Comparison of ENCODE assay signal across 13 cellular contexts in genomic region chr11:115207916-115208315, GRCh38.
A peak's percentile ranks its signal among the peaks of the same experiment; 100 is the strongest.
DNase-seq lines count a peak whose midpoint lies in the region; ATAC-seq and TF ChIP-seq lines count a peak whose summit lies in the region.
"Had no signal": no experiment of that assay in that cellular context is flagged by ENCODE, and none has a peak within 500 bp of the region (broad histone marks: within the 10 kb centered on the region; RNA-seq: fewer than 3 reads in every experiment).

No MANE protein-coding gene starts in this region.

- H3K27ac ChIP-seq in WERI-Rb-1, result peak overlapping the region; percentile 87
- H3K27ac ChIP-seq in skeletal muscle tissue (ENCODE audit: low read depth, low read length), result peak overlapping the region; percentile 43
- H3K27ac ChIP-seq: 22Rv1, GM23248 had no signal

- in situ Hi-C loops in T47D (cut with HindIII; ENCODE audit: low pct_unique_long_range_greater_than_20kb, low sequenced_read_pairs), result no loop called here

- H3K27me3 ChIP-seq in WERI-Rb-1 (ENCODE audit: insufficient read depth, low read depth, severe bottlenecking) (no peaks in the 10 kb centered on the region), skeletal muscle tissue (ENCODE audit: control insufficient read depth in 3 of 3, insufficient read depth in 3 of 3, low read length in 3 of 3) (no peaks in the 10 kb centered on the region)

- H3K27me3 Mint-ChIP-seq in MCF 10A (ENCODE audit: insufficient read depth, unreplicated experiment), result no peaks in the 10 kb centered on the region

- H3K9me3 ChIP-seq in WERI-Rb-1 (ENCODE audit: severe bottlenecking), result no peaks in the 10 kb centered on the region
- H3K9me3 ChIP-seq in mucosa of descending colon, result no peaks in the 10 kb centered on the region
- no peaks in the 10 kb centered on the region for H3K9me3 ChIP-seq in skeletal muscle tissue (ENCODE audit: control insufficient read depth in 3 of 3, low read length in 3 of 3)

- H3K4me1 Mint-ChIP-seq in MCF 10A (ENCODE audit: insufficient read depth, unreplicated experiment), result no peaks in the 10 kb centered on the region
- H3K4me1 Mint-ChIP-seq: CD14-positive monocyte; CD8-positive, alpha-beta memory T cell had no signal

- no peaks in the 10 kb centered on the region for H3K36me3 Mint-ChIP-seq in MCF 10A (ENCODE audit: insufficient read depth, unreplicated experiment)
- H3K36me3 Mint-ChIP-seq: CD14-positive monocyte had no signal

- no peak overlapping the region for H3K4me3 Mint-ChIP-seq in MCF 10A (ENCODE audit: unreplicated experiment)
- H3K4me3 Mint-ChIP-seq: CD14-positive monocyte; CD8-positive, alpha-beta memory T cell had no signal

- no peak overlapping the region for H3K27ac Mint-ChIP-seq in MCF 10A (ENCODE audit: low read depth, unreplicated experiment)
- H3K27ac Mint-ChIP-seq: CD14-positive monocyte had no signal

- BruUV-seq in MCF 10A (replicated peaks; lab: Mats Ljungman, UMichigan), result no TSS peak

- H3K4me1 ChIP-seq in mucosa of descending colon (ENCODE audit: low read depth) (no peaks in the 10 kb centered on the region), skeletal muscle tissue (ENCODE audit: control insufficient read depth in 3 of 3, insufficient read depth in 3 of 3, low read length in 3 of 3) (peaks cover 5 to 13% (median 5%) of the 10 kb centered on the region in 3 donors)

- H3K4me3 ChIP-seq in WERI-Rb-1 (ENCODE audit: low read depth, low read length), result no peak overlapping the region
- H3K4me3 ChIP-seq in mucosa of descending colon, result no peak overlapping the region
- no peak overlapping the region for H3K4me3 ChIP-seq in skeletal muscle tissue (ENCODE audit: low read length in 3 of 3)
- H3K4me3 ChIP-seq: GM23248 had no signal

- intact Hi-C loops in MCF 10A (cut with micrococcal nuclease) (no loop called here), mucosa of descending colon (cut with DNase I, micrococcal nuclease) (no loop called here)

- DNase-seq in T47D (ENCODE audit: low read depth in 1 of 2, low spot score in 1 of 2) (peak; percentile 9 to 22), MCF 10A (ENCODE audit: unreplicated experiment) (no peak), WERI-Rb-1 (no peak), mucosa of descending colon (no peak), MV-4-11 (lab: John Stamatoyannopoulos, UW) (no peak)
- no peak for DNase-seq in activated naive CD4-positive, alpha-beta T cell treated with Interleukin-2 at 50 U/mL for 16 hours
- DNase-seq: CD8-positive, alpha-beta memory T cell; GM23248 had no signal

- POLR2A ChIA-PET in MCF 10A (lab: Yijun Ruan, JAX), result interaction anchor here (0.5 to 0.6 kb wide), 2 partner anchors 143 to 165 kb away, joined by 3 read pairs; no protein-coding TSS in a partner anchor

- peak; percentile 58 for ATAC-seq in mucosa of descending colon
- ATAC-seq in HG02571 (IDR thresholded peaks at IDR 0.05; ENCODE audit: unreplicated experiment), result no peak
- ATAC-seq: HCT116 had no signal

- no peak overlapping the region for H3K9ac ChIP-seq in skeletal muscle tissue (ENCODE audit: low read depth in 1 of 3, low read length in 3 of 3)
- H3K9ac ChIP-seq: GM23248 had no signal

- no peaks in the 10 kb centered on the region for H3K36me3 ChIP-seq in WERI-Rb-1
- H3K36me3 ChIP-seq in mucosa of descending colon (ENCODE audit: low read depth), result no peaks in the 10 kb centered on the region
- H3K36me3 ChIP-seq in skeletal muscle tissue (ENCODE audit: control insufficient read depth in 3 of 3, insufficient read depth in 3 of 3, low read length in 3 of 3), result no peaks in the 10 kb centered on the region

- TF ChIP-seq CTCF in MCF 10A (IDR thresholded peaks at IDR 0.05; ENCODE audit: unreplicated experiment) (no peak), WERI-Rb-1 (IDR thresholded peaks at IDR 0.05; ENCODE audit: low read depth, low read length) (no peak), mucosa of descending colon (IDR thresholded peaks at IDR 0.05) (no peak)

- no peaks in the 10 kb centered on the region for H3K9me3 Mint-ChIP-seq in MCF 10A (ENCODE audit: unreplicated experiment)
- H3K9me3 Mint-ChIP-seq: CD8-positive, alpha-beta memory T cell had no signal

- CTCF ChIA-PET in MCF 10A (lab: Yijun Ruan, JAX), result interaction anchor here (1.3 kb wide), 1 partner anchor 35 kb away, joined by 4 read pairs; no protein-coding TSS in a partner anchor

Comparison
In these comparisons a context has a peak if more than half of its experiments do, and no peak if none do; other contexts are left out.
1. DNase-seq: peak in T47D (2 of 2); none in MCF 10A (single experiment), WERI-Rb-1 (single experiment), mucosa of descending colon (0 of 3), activated naive CD4-positive, alpha-beta T cell treated with Interleukin-2 at 50 U/mL for 16 hours (single experiment) and MV-4-11 (single experiment).